In genomic region chr7:92527300-92528187, GRCh38 we compare ENCODE assay signal across 9 cellular contexts. TPM values are rescaled to one million over a fixed set of nuclear protein-coding genes. Genes with fewer than 3 reads are reported as not detected.
DNase-seq lines count a peak whose midpoint lies in the region; ATAC-seq and TF ChIP-seq lines count a peak whose summit lies in the region.
"Had no signal": no experiment of that assay in that cellular context is flagged by ENCODE, and none has a peak within 500 bp of the region (broad histone marks: within the 10 kb centered on the region; RNA-seq: fewer than 3 reads in every experiment).

No MANE protein-coding gene starts in this region.

- BruUV-seq in PC-3 (replicated peaks; lab: Mats Ljungman, UMichigan): TSS peak; percentile 47

- peaks cover 38% of the 10 kb centered on the region for H3K4me1 Mint-ChIP-seq in activated T-cell treated with anti-CD3 and anti-CD28 coated beads, Interleukin-2, amount 50 U/mL, for 4 hours (ENCODE audit: low read depth)
- peaks cover 28 to 37% of the 10 kb centered on the region in 2 donors for H3K4me1 Mint-ChIP-seq in natural killer cell treated with Interleukin-12 subunit alpha and Interleukin-12 subunit beta and Interleukin-15 and Interleukin-18, amount 100 ng/mL, for 72 hours (ENCODE audit: low read depth in 2 of 2)

- intact Hi-C loops in PC-3 (cut with micrococcal nuclease): loop anchor here (5.0 kb wide), 1 partner anchor 70 kb away; no protein-coding TSS in a partner anchor

- peak overlapping the region; percentile 87 for H3K9ac ChIP-seq in PC-3 (ENCODE audit: low read length)
- H3K9ac ChIP-seq in stomach smooth muscle (ENCODE audit: low read length in 2 of 2): peak overlapping the region; percentile 86 to 90

- peaks cover 46% of the 10 kb centered on the region for H3K79me2 ChIP-seq in PC-3 (ENCODE audit: low read length)

- no peaks in the 10 kb centered on the region for H3K27me3 ChIP-seq in PC-3 (ENCODE audit: low read length)
- no peaks in the 10 kb centered on the region for H3K27me3 ChIP-seq in stomach smooth muscle (ENCODE audit: control insufficient read depth in 1 of 2, insufficient read depth in 2 of 2, low read length in 2 of 2)

- DNase-seq in PC-3 (peak; percentile 66), fibroblast of gingiva (ENCODE audit: low read depth) (peak; percentile 40)
- DNase-seq in activated T-cell treated with anti-CD3 and anti-CD28 coated beads, Interleukin-2, amount 50 U/mL, for 4 hours: peak; percentile 38
- no peak for DNase-seq in natural killer cell treated with Interleukin-12 subunit alpha and Interleukin-12 subunit beta and Interleukin-15 and Interleukin-18, amount 100 ng/mL, for 72 hours (ENCODE audit: low spot score)

- peak overlapping the region; percentile 84 for H3K4me3 ChIP-seq in PC-3 (ENCODE audit: low read length)
- peak overlapping the region; percentile 83 to 88 for H3K4me3 ChIP-seq in stomach smooth muscle (ENCODE audit: low read length in 2 of 2)

- no peaks in the 10 kb centered on the region for H4K20me1 ChIP-seq in PC-3 (ENCODE audit: low read length)

- peak overlapping the region; percentile 90 for H3K4me3 Mint-ChIP-seq in activated T-cell treated with anti-CD3 and anti-CD28 coated beads, Interleukin-2, amount 50 U/mL, for 4 hours
- H3K4me3 Mint-ChIP-seq in natural killer cell treated with Interleukin-12 subunit alpha and Interleukin-12 subunit beta and Interleukin-15 and Interleukin-18, amount 100 ng/mL, for 72 hours: peak overlapping the region; percentile 91

- H3K9me3 Mint-ChIP-seq in activated T-cell treated with anti-CD3 and anti-CD28 coated beads, Interleukin-2, amount 50 U/mL, for 4 hours: no peaks in the 10 kb centered on the region
- no peaks in the 10 kb centered on the region for H3K9me3 Mint-ChIP-seq in natural killer cell treated with Interleukin-12 subunit alpha and Interleukin-12 subunit beta and Interleukin-15 and Interleukin-18, amount 100 ng/mL, for 72 hours

- CTCF ChIA-PET in PC-3 (lab: Charles Lee): interaction anchor here (1.2 kb wide), 2 partner anchors 68 to 83 kb away, joined by 5 to 9 read pairs; no protein-coding TSS in a partner anchor

- no peaks in the 10 kb centered on the region for H3K9me3 ChIP-seq in PC-3 (ENCODE audit: low read length)
- no peaks in the 10 kb centered on the region for H3K9me3 ChIP-seq in stomach smooth muscle (ENCODE audit: control insufficient read depth in 2 of 2, low read length in 2 of 2)

- H3K4me1 ChIP-seq in PC-3 (ENCODE audit: insufficient read depth, low read length): peaks cover 17% of the 10 kb centered on the region
- H3K4me1 ChIP-seq in stomach smooth muscle (ENCODE audit: control insufficient read depth, insufficient read depth, low read length): peaks cover 9% of the 10 kb centered on the region

- H3F3A ChIP-seq in PC-3 (ENCODE audit: low read length, unreplicated experiment): no peaks in the 10 kb centered on the region

- peak overlapping the region; percentile 77 for H3K27ac ChIP-seq in C4-2B
- peak overlapping the region; percentile 3; the same call in 1 of the 2 replicates for H3K27ac ChIP-seq in PC-3 (ENCODE audit: low read length)
- H3K27ac ChIP-seq in stomach smooth muscle (ENCODE audit: low read length): peak overlapping the region; percentile 77

- peak overlapping the region; percentile 87 to 97 for H3K27ac Mint-ChIP-seq in natural killer cell treated with Interleukin-12 subunit alpha and Interleukin-12 subunit beta and Interleukin-15 and Interleukin-18, amount 100 ng/mL, for 72 hours

- peaks cover 11% of the 10 kb centered on the region for H3K36me3 ChIP-seq in PC-3 (ENCODE audit: low read depth, low read length)
- peaks cover 6 to 13% of the 10 kb centered on the region in 2 donors for H3K36me3 ChIP-seq in stomach smooth muscle (ENCODE audit: control insufficient read depth in 2 of 2, insufficient read depth in 2 of 2, low read length in 2 of 2)

- H2AFZ ChIP-seq in PC-3 (ENCODE audit: low read length): peak overlapping the region; percentile 97

- H3K36me3 Mint-ChIP-seq in activated T-cell treated with anti-CD3 and anti-CD28 coated beads, Interleukin-2, amount 50 U/mL, for 4 hours (ENCODE audit: insufficient read depth): peaks cover 6% of the 10 kb centered on the region
- peaks cover 11% of the 10 kb centered on the region for H3K36me3 Mint-ChIP-seq in natural killer cell treated with Interleukin-12 subunit alpha and Interleukin-12 subunit beta and Interleukin-15 and Interleukin-18, amount 100 ng/mL, for 72 hours

- no peak for TF ChIP-seq CTCF in C4-2B (conservative IDR thresholded peaks at IDR 0.05)
- no peak for TF ChIP-seq CTCF in PC-3 (conservative IDR thresholded peaks at IDR 0.05; ENCODE audit: low read depth, low read length)

- no peaks in the 10 kb centered on the region for H3K9me2 ChIP-seq in PC-3 (replicated peaks; ENCODE audit: low read length)

- ATAC-seq in GM19395 (IDR thresholded peaks at IDR 0.05; ENCODE audit: unreplicated experiment): peak; percentile 47
- ATAC-seq in HG03571 (IDR thresholded peaks at IDR 0.05; ENCODE audit: unreplicated experiment): peak; percentile 29
- ATAC-seq in PC-3: peak; percentile 62
- ATAC-seq in activated T-cell treated with anti-CD3 and anti-CD28 coated beads, Interleukin-2, amount 50 U/mL, for 4 hours: peak; percentile 24 to 29
- peak; percentile 3 to 51 for ATAC-seq in natural killer cell treated with Interleukin-12 subunit alpha and Interleukin-12 subunit beta and Interleukin-15 and Interleukin-18, amount 100 ng/mL, for 72 hours

- H3K4me2 ChIP-seq in PC-3 (ENCODE audit: low read length): peak overlapping the region; percentile 85

- H3K27me3 Mint-ChIP-seq in activated T-cell treated with anti-CD3 and anti-CD28 coated beads, Interleukin-2, amount 50 U/mL, for 4 hours (ENCODE audit: low read depth): no peaks in the 10 kb centered on the region
- no peaks in the 10 kb centered on the region for H3K27me3 Mint-ChIP-seq in natural killer cell treated with Interleukin-12 subunit alpha and Interleukin-12 subunit beta and Interleukin-15 and Interleukin-18, amount 100 ng/mL, for 72 hours

- POLR2A ChIA-PET in PC-3 (lab: Charles Lee; ENCODE audit: unreplicated experiment): interaction anchor here (0.6 kb wide), 1 partner anchor 282 kb away, joined by 6 read pairs; the partner anchor contains the start of genes ANKIB1 and KRIT1

RNA-seq across cellular contexts. Expression of gene PEX1, which starts 0.8 kb away (rescaled TPM):
- 6.2 and 8.5 TPM in 2 replicates for total RNA-seq in PC-3 (2014; rRNA removed)
- total RNA-seq in activated T-cell treated with anti-CD3 and anti-CD28 coated beads, Interleukin-2, amount 50 U/mL, for 4 hours: 10 to 100 TPM; 12.4 to 15.9 (median 14.2) TPM
- 10 to 100 TPM; 11.5 to 15.8 TPM for total RNA-seq in natural killer cell treated with Interleukin-12 subunit alpha and Interleukin-12 subunit beta and Interleukin-15 and Interleukin-18, amount 100 ng/mL, for 72 hours

RNA-seq across cellular contexts. Expression of gene RBM48, which starts 1.1 kb away (rescaled TPM):
- total RNA-seq in PC-3 (2014; rRNA removed): 5.7 and 8.2 TPM in 2 replicates
- total RNA-seq in activated T-cell treated with anti-CD3 and anti-CD28 coated beads, Interleukin-2, amount 50 U/mL, for 4 hours: 10 to 100 TPM; 12.4 to 15.7 (median 13.2) TPM
- total RNA-seq in natural killer cell treated with Interleukin-12 subunit alpha and Interleukin-12 subunit beta and Interleukin-15 and Interleukin-18, amount 100 ng/mL, for 72 hours: 10 to 100 TPM; 19.9 to 21.0 TPM

RNA-seq across cellular contexts. Expression of gene ERVW-1, which starts 49.8 kb away (rescaled TPM):
- total RNA-seq in PC-3 (2014; rRNA removed): not detected in 2 replicates
- total RNA-seq in activated T-cell treated with anti-CD3 and anti-CD28 coated beads, Interleukin-2, amount 50 U/mL, for 4 hours: not detected
- total RNA-seq in natural killer cell treated with Interleukin-12 subunit alpha and Interleukin-12 subunit beta and Interleukin-15 and Interleukin-18, amount 100 ng/mL, for 72 hours: not detected
- total RNA-seq: activated CD8-positive, alpha-beta memory T cell treated with anti-CD3 and anti-CD28 coated beads for 36 hours had no signal

Comparison
In these comparisons a context has a peak if more than half of its experiments do, and no peak if none do; other contexts are left out.
1. H3K27ac ChIP-seq: peak in every context shown above with its lines; median percentile 77 in C4-2B; 77 in stomach smooth muscle; 3 in PC-3.